ENCODE assay signal across 1 cellular context in genomic region chr9:136805207-136805740, GRCh38.
TF ChIP-seq lines count a peak whose summit lies in the region.

No MANE protein-coding gene starts in this region.

TF ChIP-seq in HepG2, 621 proteins besides CTCF, POLR2A, EP300 and RAD21:
- no peak for TF ChIP-seq IKZF5 (CRISPR knock-in tag; IDR thresholded peaks at IDR 0.05)
- 0 out of 2 replicates have a peak, but pooled peaks have one; percentile 41 for TF ChIP-seq PAF1 (CRISPR knock-in tag; IDR thresholded peaks at IDR 0.05)
- TF ChIP-seq ZEB1 (IDR thresholded peaks at IDR 0.05; ENCODE audit: insufficient replicate concordance, low read depth): no peak
- no peak for TF ChIP-seq DPF2 (CRISPR knock-in tag; IDR thresholded peaks at IDR 0.05; ENCODE audit: borderline replicate concordance, low read depth)
- no peak for TF ChIP-seq ZNF558 (CRISPR knock-in tag; IDR thresholded peaks at IDR 0.05; ENCODE audit: borderline replicate concordance)
- TF ChIP-seq ZNF563 (CRISPR knock-in tag; IDR thresholded peaks at IDR 0.05): 0 out of 2 replicates have a peak, but pooled peaks have one; percentile 30
- 0 out of 2 replicates have a peak, but pooled peaks have one; percentile 7 for TF ChIP-seq ZNF296 (CRISPR knock-in tag; conservative IDR thresholded peaks at IDR 0.05)
